In the genomic region with DNA sequence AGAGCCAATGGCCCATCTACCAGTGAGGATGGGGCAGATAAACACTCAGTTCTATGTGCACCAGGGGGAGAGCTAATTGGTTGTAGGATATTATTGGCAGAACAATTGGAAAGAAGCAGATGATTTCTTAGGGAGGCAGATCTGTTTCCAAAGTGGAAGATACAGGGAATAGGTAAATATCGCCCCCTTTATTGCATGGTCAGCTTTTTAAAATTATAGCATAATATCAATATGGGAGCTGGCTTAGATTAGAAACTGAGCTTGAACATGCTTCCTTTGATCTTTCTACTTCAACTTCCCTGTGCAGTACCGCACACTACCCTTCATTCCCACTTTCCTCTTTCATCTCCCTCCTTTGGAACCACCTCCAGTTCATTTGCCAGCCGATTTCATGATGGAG, we compare ENCODE assay signal across 8 cellular contexts.
"Had no signal": no experiment of that assay in that cellular context is flagged by ENCODE, and none has a peak within 500 bp of the region (broad histone marks: within the 10 kb centered on the region; RNA-seq: fewer than 3 reads in every experiment).

No MANE protein-coding gene starts in this region.

- ATAC-seq: GM12878 had no signal

- DNase-seq: GDM1, GF-D8 had no signal

- FAIRE-seq: G401.6, GM12878, GM12891, GM12892, GM18507, GM19239 had no signal

- H3K4me3 ChIP-seq: GM12878 had no signal
